In genomic region chr10:73357821-73358220, GRCh38 we compare ENCODE assay signal across 8 cellular contexts. TPM values are rescaled to one million over a fixed set of nuclear protein-coding genes. Genes with fewer than 3 reads are reported as not detected.
DNase-seq lines count a peak whose midpoint lies in the region; ATAC-seq, FAIRE-seq and TF ChIP-seq lines count a peak whose summit lies in the region.

No MANE protein-coding gene starts in this region.

- FAIRE-seq in GM12892 (lab: Jason Lieb, UNC) = peak; percentile 27
- FAIRE-seq in GM12891 (lab: Jason Lieb, UNC) = no peak

- H3K4me1 ChIP-seq in rectal smooth muscle tissue (ENCODE audit: control insufficient read depth, insufficient read depth, low read length) = no peaks in the 10 kb centered on the region

- H3K27me3 ChIP-seq in WERI-Rb-1 (ENCODE audit: insufficient read depth, low read depth, severe bottlenecking) (peaks cover 3% of the 10 kb centered on the region), rectal smooth muscle tissue (ENCODE audit: control insufficient read depth, insufficient read depth, low read length) (no peaks in the 10 kb centered on the region)

- peak overlapping the region; percentile 86 for H3K4me3 ChIP-seq in WERI-Rb-1 (ENCODE audit: low read depth, low read length)
- peak overlapping the region; percentile 77 for H3K4me3 ChIP-seq in fibroblast of the aortic adventitia (ENCODE audit: low read depth, low read length)
- H3K4me3 ChIP-seq in rectal smooth muscle tissue (ENCODE audit: low read length) = peak overlapping the region; percentile 94

- peaks cover 5% of the 10 kb centered on the region for H3K9me3 ChIP-seq in WERI-Rb-1 (ENCODE audit: severe bottlenecking)

- H3K36me3 ChIP-seq in WERI-Rb-1 (no peaks in the 10 kb centered on the region; the same call in 1 of the 2 replicates), rectal smooth muscle tissue (ENCODE audit: control insufficient read depth, insufficient read depth, low read length) (no peaks in the 10 kb centered on the region)

- no peak overlapping the region for H3K27ac ChIP-seq in WERI-Rb-1
- no peak overlapping the region for H3K27ac ChIP-seq in rectal smooth muscle tissue (ENCODE audit: low read depth, low read length)

- H3K9ac ChIP-seq in rectal smooth muscle tissue (ENCODE audit: low read length) = peak overlapping the region; percentile 69

- TF ChIP-seq POLR2A in GM12892 (IDR thresholded peaks at IDR 0.05; ENCODE audit: low read depth, low read length) (no peak), GM12891 (IDR thresholded peaks at IDR 0.05; ENCODE audit: low read depth, low read length) (no peak)

- no peak for DNase-seq in GM12892 (ENCODE audit: insufficient read length)
- no peak for DNase-seq in WERI-Rb-1
- no peak for DNase-seq in fibroblast of the aortic adventitia (ENCODE audit: low read depth)
- no peak for DNase-seq in DMS 273 (lab: John Stamatoyannopoulos, UW; ENCODE audit: unreplicated experiment)
- DNase-seq in GM12891 (ENCODE audit: insufficient read length, low spot score) = no peak
- DNase-seq in activated CD8-positive, alpha-beta memory T cell treated with anti-CD3 and anti-CD28 coated beads for 24 hours = no peak

- ATAC-seq in HG03469 (IDR thresholded peaks at IDR 0.05; ENCODE audit: unreplicated experiment) = no peak

- TF ChIP-seq CTCF in WERI-Rb-1 (IDR thresholded peaks at IDR 0.05; ENCODE audit: low read depth, low read length) = no peak
- no peak for TF ChIP-seq CTCF in fibroblast of the aortic adventitia (IDR thresholded peaks at IDR 0.05; ENCODE audit: insufficient read depth, low read length)

TF ChIP-seq in GM12891, 5 proteins besides CTCF, POLR2A, EP300 and RAD21:
- TF ChIP-seq TAF1 (IDR thresholded peaks at IDR 0.05; ENCODE audit: low read depth, low read length) (no peak), PAX5 (IDR thresholded peaks at IDR 0.05; ENCODE audit: insufficient read depth, low read length, severe bottlenecking) (no peak), POU2F2 (IDR thresholded peaks at IDR 0.05; ENCODE audit: low read depth, low read length) (no peak), POLR2AphosphoS5 (IDR thresholded peaks at IDR 0.05; ENCODE audit: low read depth, low read length) (no peak), SPI1 (IDR thresholded peaks at IDR 0.05; ENCODE audit: low read depth, low read length) (no peak)

RNA-seq across cellular contexts. Expression of gene CFAP70, which starts 0.8 kb away (rescaled TPM):
- polyA plus RNA-seq in GM12892 (2012; ENCODE audit: missing spikeins) = 1.9 TPM
- total RNA-seq in fibroblast of the aortic adventitia (ENCODE audit: low replicate concordance) = 1.4 and 6.1 TPM in 2 replicates
- polyA plus RNA-seq in GM12891 (2012; ENCODE audit: low read depth, missing spikeins) = 0.94 TPM

RNA-seq across cellular contexts. Expression of gene ANXA7, which starts 56.0 kb away (rescaled TPM):
- polyA plus RNA-seq in GM12892 (2012; ENCODE audit: missing spikeins) = 110 TPM
- 47.5 and 158 TPM in 2 replicates for total RNA-seq in fibroblast of the aortic adventitia (ENCODE audit: low replicate concordance)
- 71.7 TPM for polyA plus RNA-seq in GM12891 (2012; ENCODE audit: low read depth, missing spikeins)
